Comparison of ENCODE assay signal across 1 cellular context in genomic region chr2:15160201-15160600, GRCh38.
TF ChIP-seq lines count a peak whose summit lies in the region.

No MANE protein-coding gene starts in this region.

TF ChIP-seq in HEK293T, 16 proteins besides CTCF, POLR2A, EP300 and RAD21 (continued from another document):
- TF ChIP-seq L3MBTL2 (conservative IDR thresholded peaks at IDR 0.05), result no peak
- TF ChIP-seq TARDBP (IDR thresholded peaks at IDR 0.05), result no peak
